In the genomic region with DNA sequence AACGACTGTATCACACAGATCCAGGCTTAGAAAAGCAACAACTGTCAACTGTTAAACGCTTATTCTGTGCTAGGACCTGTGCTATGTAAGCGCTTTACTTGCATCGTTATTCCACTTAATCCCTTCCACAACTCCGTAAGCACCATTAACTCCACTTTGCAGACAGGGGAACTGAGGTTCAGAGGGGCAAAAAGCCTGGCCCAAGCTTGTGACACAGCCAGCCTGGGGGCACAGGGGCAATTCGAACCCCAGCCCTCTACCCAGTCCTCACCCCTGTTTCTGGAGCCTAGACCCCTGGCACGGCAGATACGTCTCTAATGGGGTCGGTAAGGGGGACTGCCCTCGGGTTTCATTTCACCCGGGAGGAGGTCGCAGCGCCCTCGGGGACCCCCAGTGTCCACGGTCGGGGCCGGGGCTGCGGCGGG, we compare ENCODE assay signal across 7 cellular contexts. TPM values are rescaled to one million over a fixed set of nuclear protein-coding genes. Genes with fewer than 3 reads are reported as not detected.
DNase-seq lines count a peak whose midpoint lies in the region; ATAC-seq and TF ChIP-seq lines count a peak whose summit lies in the region.

No MANE protein-coding gene starts in this region.

- no peaks in the 10 kb centered on the region for H3K9me3 Mint-ChIP-seq in IgD-negative memory B cell

- intact Hi-C loops in mammary epithelial cell (cut with micrococcal nuclease) (no loop called here), mucosa of descending colon (cut with DNase I, micrococcal nuclease) (no loop called here)

- H3K4me1 ChIP-seq in mammary epithelial cell (ENCODE audit: insufficient read depth, low read length) (peaks cover 12% of the 10 kb centered on the region), mucosa of descending colon (ENCODE audit: low read depth) (peaks cover 14% of the 10 kb centered on the region)

- H3K27me3 Mint-ChIP-seq in IgD-negative memory B cell = peaks cover 2% of the 10 kb centered on the region

- no peaks in the 10 kb centered on the region for H3K36me3 Mint-ChIP-seq in IgD-negative memory B cell

- H3K79me2 ChIP-seq in mammary epithelial cell (ENCODE audit: insufficient read depth, low read length) = peaks cover 12% of the 10 kb centered on the region

- dilution Hi-C loops in mammary epithelial cell (cut with HindIII; ENCODE audit: low sequenced_read_pairs) = loop anchor here (5.0 kb wide), 1 partner anchor 89 kb away; a partner anchor contains a TSS

- H3K9me3 ChIP-seq in mammary epithelial cell (replicated peaks; ENCODE audit: insufficient read depth, low read length) (no peaks in the 10 kb centered on the region), mucosa of descending colon (no peaks in the 10 kb centered on the region)

- H3K27ac Mint-ChIP-seq in IgD-negative memory B cell = peak overlapping the region; percentile 81 to 100 (median 99)

- TF ChIP-seq CTCF in mammary epithelial cell (conservative IDR thresholded peaks at IDR 0.05 in 1 of 2, IDR thresholded peaks at IDR 0.05 in 1 of 2; ENCODE audit: extremely low read depth in 1 of 2, insufficient read depth in 1 of 2, low read depth in 1 of 2, low read length in 2 of 2) (no peak), mucosa of descending colon (IDR thresholded peaks at IDR 0.05) (no peak)

- DNase-seq in mammary epithelial cell = no peak
- DNase-seq in mucosa of descending colon = no peak
- DNase-seq in NCI-H1694 treated with DMSO at 0.1 percent for 48 hours (lab: John Stamatoyannopoulos, UW) = no peak
- no peak for DNase-seq in left lobe of liver (ENCODE audit: low spot score)

- peak overlapping the region; percentile 98 for H3K9ac ChIP-seq in mammary epithelial cell (ENCODE audit: insufficient read depth, low read length)

- H3K4me2 ChIP-seq in mammary epithelial cell (ENCODE audit: insufficient read depth, low read depth, low read length) = peak overlapping the region; percentile 83

- 1% methylated on average over 14 of the region's 19 CpGs for WGBS in mammary epithelial cell (ENCODE audit: low coverage, missing lambda C conversion rate)

- in situ Hi-C loops in mammary epithelial cell (cut with MboI; ENCODE audit: low sequenced_read_pairs in 2 of 2) = no loop called here

- peak overlapping the region; percentile 95 for H3K27ac ChIP-seq in mammary epithelial cell (ENCODE audit: insufficient read depth, low read depth, low read length)

- H2AFZ ChIP-seq in mammary epithelial cell (ENCODE audit: low read depth, low read length) = peak overlapping the region; percentile 99

- CTCF ChIA-PET in mammary epithelial cell (lab: Charles Lee; ENCODE audit: low non-redundant PET) = no interaction called here

- TSS peak; percentile 33 for BruUV-seq in mammary epithelial cell (replicated peaks; lab: Mats Ljungman, UMichigan)

- H3K36me3 ChIP-seq in mammary epithelial cell (ENCODE audit: insufficient read depth, low read length) (peaks cover 8% of the 10 kb centered on the region), mucosa of descending colon (ENCODE audit: low read depth) (no peaks in the 10 kb centered on the region)

- no peaks in the 10 kb centered on the region for H4K20me1 ChIP-seq in mammary epithelial cell (ENCODE audit: insufficient read depth, low read length)

- H3K27me3 ChIP-seq in mammary epithelial cell (ENCODE audit: insufficient read depth, low read length) = no peaks in the 10 kb centered on the region

- ATAC-seq in GM19438 (IDR thresholded peaks at IDR 0.05; ENCODE audit: low read depth, unreplicated experiment) (peak; percentile 6), mucosa of descending colon (peak; percentile 1), left lobe of liver (no peak), HG03521 (IDR thresholded peaks at IDR 0.05; ENCODE audit: unreplicated experiment) (no peak)

- H3K4me1 Mint-ChIP-seq in IgD-negative memory B cell = peaks cover 13 to 41% (median 24%) of the 10 kb centered on the region in 3 donors

- H3K4me3 Mint-ChIP-seq in IgD-negative memory B cell = peak overlapping the region; percentile 90 to 99 (median 96)

- H3K4me3 ChIP-seq in mammary epithelial cell (replicated peaks in 1 of 3; ENCODE audit: insufficient read depth in 1 of 3, low read depth in 2 of 3, low read length in 3 of 3) (peak overlapping the region; percentile 77 to 84 (median 77)), mucosa of descending colon (peak overlapping the region; percentile 43)

RNA-seq across cellular contexts. Expression of a gene that starts 0.4 kb away (rescaled TPM):
- polyA plus RNA-seq in IgD-negative memory B cell (15.4 TPM), mammary epithelial cell (17.3 TPM)
- total RNA-seq in mammary epithelial cell (10 to 100 TPM in 1 of 2 donors, 1 to 10 TPM in 1; 6.7 to 12.8 TPM), mucosa of descending colon (10 to 100 TPM in 1 of 3 donors, 1 to 10 TPM in 2; 7.8 to 11.3 (median 7.9) TPM), left lobe of liver (3.4 TPM)
- 17.2 TPM for polyA minus RNA-seq in mammary epithelial cell

RNA-seq across cellular contexts. Expression of a gene that starts 27.2 kb away (rescaled TPM):
- polyA plus RNA-seq in IgD-negative memory B cell (35.4 TPM), mammary epithelial cell (29.2 TPM)
- total RNA-seq in mammary epithelial cell (10 to 100 TPM; 20.8 to 25.9 TPM), mucosa of descending colon (10 to 100 TPM; 23.5 to 50.9 (median 26.1) TPM), left lobe of liver (8.1 TPM)
- polyA minus RNA-seq in mammary epithelial cell = 36.9 TPM

Comparison
In these comparisons a context has a peak if more than half of its experiments do, and no peak if none do; other contexts are left out.
1. ATAC-seq: peak in GM19438 (single experiment) and mucosa of descending colon (single experiment); none in left lobe of liver (single experiment) and HG03521 (single experiment).